Comparison of ENCODE assay signal across 13 cellular contexts in genomic region chr19:58096884-58097283, GRCh38. TPM values are rescaled to one million over a fixed set of nuclear protein-coding genes. Genes with fewer than 3 reads are reported as not detected.
DNase-seq lines count a peak whose midpoint lies in the region; ATAC-seq and TF ChIP-seq lines count a peak whose summit lies in the region.
"Had no signal": no experiment of that assay in that cellular context is flagged by ENCODE, and none has a peak within 500 bp of the region (broad histone marks: within the 10 kb centered on the region; RNA-seq: fewer than 3 reads in every experiment).

No MANE protein-coding gene starts in this region.

- H3K27ac ChIP-seq in SK-N-SH (ENCODE audit: low read depth in 2 of 2, low read length in 1 of 2) (no peak overlapping the region), skeletal muscle tissue (ENCODE audit: low read depth, low read length) (no peak overlapping the region)
- H3K27ac ChIP-seq: 22Rv1 had no signal

- H3K27me3 ChIP-seq in SK-N-SH (ENCODE audit: insufficient read depth) (no peaks in the 10 kb centered on the region), skeletal muscle tissue (ENCODE audit: control insufficient read depth in 3 of 3, insufficient read depth in 3 of 3, low read length in 3 of 3) (no peaks in the 10 kb centered on the region)

- H3K79me2 ChIP-seq in SK-N-SH (ENCODE audit: insufficient read depth), result no peaks in the 10 kb centered on the region

- 62% methylated on average over 13 of the region's 13 CpGs for WGBS in SK-N-SH (ENCODE audit: low lambda C conversion rate)

- no peak for TF ChIP-seq RAD21 in SK-N-SH (IDR thresholded peaks at IDR 0.05; ENCODE audit: low read length)

- H3K4me1 Mint-ChIP-seq in activated T-helper 17 cell treated with anti-CD3 and anti-CD28 coated beads, Interleukin-2, amount 50 U/mL, for 72 hours, result peaks cover 8% of the 10 kb centered on the region
- H3K4me1 Mint-ChIP-seq in immature natural killer cell, result peaks cover 18 to 19% of the 10 kb centered on the region in 2 donors

- H2AFZ ChIP-seq in SK-N-SH (ENCODE audit: low read depth), result no peak overlapping the region

- H3K27ac Mint-ChIP-seq in activated T-helper 17 cell treated with anti-CD3 and anti-CD28 coated beads, Interleukin-2, amount 50 U/mL, for 72 hours, result peak overlapping the region; percentile 100
- H3K27ac Mint-ChIP-seq in immature natural killer cell, result peak overlapping the region; percentile 18 to 100 (median 95)

- peaks cover 0 to 11% of the 10 kb centered on the region in 2 experiments; a peak in 1 of 4 replicates for H3K4me1 ChIP-seq in SK-N-SH (ENCODE audit: control insufficient read depth in 1 of 2, insufficient read depth in 2 of 2, low read depth in 1 of 2, low read length in 1 of 2)
- H3K4me1 ChIP-seq in skeletal muscle tissue (ENCODE audit: control insufficient read depth in 3 of 3, insufficient read depth in 3 of 3, low read length in 3 of 3), result peaks cover 7 to 13% (median 12%) of the 10 kb centered on the region in 3 donors

- peak overlapping the region; percentile 98 for H3K4me3 Mint-ChIP-seq in activated T-helper 17 cell treated with anti-CD3 and anti-CD28 coated beads, Interleukin-2, amount 50 U/mL, for 72 hours
- peak overlapping the region; percentile 54 to 97 (median 72) for H3K4me3 Mint-ChIP-seq in immature natural killer cell

- no peaks in the 10 kb centered on the region for H4K20me1 ChIP-seq in SK-N-SH (ENCODE audit: insufficient read depth)

- no peak for ATAC-seq in SK-N-SH treated with all-trans-retinoic acid at 6 μM for 48 hours
- ATAC-seq in activated T-helper 17 cell treated with anti-CD3 and anti-CD28 coated beads, Interleukin-2, amount 50 U/mL, for 72 hours (replicated peaks), result no peak
- no peak for ATAC-seq in HG03460 (IDR thresholded peaks at IDR 0.05; ENCODE audit: unreplicated experiment)
- no peak for ATAC-seq in HG03442 (IDR thresholded peaks at IDR 0.05; ENCODE audit: unreplicated experiment)
- ATAC-seq: sciatic nerve had no signal

- TF ChIP-seq CTCF in SK-N-SH (IDR thresholded peaks at IDR 0.05), result no peak

- H3K9me3 Mint-ChIP-seq in activated T-helper 17 cell treated with anti-CD3 and anti-CD28 coated beads, Interleukin-2, amount 50 U/mL, for 72 hours, result peaks cover 7% of the 10 kb centered on the region
- H3K9me3 Mint-ChIP-seq in immature natural killer cell, result peaks cover 4 to 37% (median 14%) of the 10 kb centered on the region in 6 donors

- H3K36me3 ChIP-seq in SK-N-SH (replicated peaks in 1 of 2; ENCODE audit: control insufficient read depth in 1 of 2, insufficient read depth in 2 of 2, low read length in 1 of 2) (no peaks in the 10 kb centered on the region), skeletal muscle tissue (ENCODE audit: control insufficient read depth in 3 of 3, insufficient read depth in 3 of 3, low read length in 3 of 3) (peaks cover 3 to 10% (median 5%) of the 10 kb centered on the region in 3 donors)

- H3K27me3 Mint-ChIP-seq in activated T-helper 17 cell treated with anti-CD3 and anti-CD28 coated beads, Interleukin-2, amount 50 U/mL, for 72 hours, result no peaks in the 10 kb centered on the region
- peaks cover 8 to 13% (median 12%) of the 10 kb centered on the region in 3 donors for H3K27me3 Mint-ChIP-seq in immature natural killer cell (ENCODE audit: low read depth in 3 of 3)

- H3K9me2 ChIP-seq in SK-N-SH, result no peaks in the 10 kb centered on the region

- H3K9ac ChIP-seq in SK-N-SH (no peak overlapping the region), skeletal muscle tissue (ENCODE audit: low read depth in 1 of 3, low read length in 3 of 3) (peak overlapping the region in 1 of 3 donors; percentile 33)

- TF ChIP-seq EP300 in SK-N-SH (IDR thresholded peaks at IDR 0.05; ENCODE audit: borderline replicate concordance in 1 of 2, low read depth in 1 of 2, low read length in 1 of 2), result no peak

- H3K9me3 ChIP-seq in SK-N-SH (no peaks in the 10 kb centered on the region), skeletal muscle tissue (ENCODE audit: control insufficient read depth in 3 of 3, low read length in 3 of 3) (peaks cover 3 to 24% (median 17%) of the 10 kb centered on the region in 3 donors)

- H3K4me2 ChIP-seq in SK-N-SH, result peak overlapping the region; percentile 73

- CTCF ChIA-PET in SK-N-SH (lab: Yijun Ruan, JAX), result no interaction called here

- H3K36me3 Mint-ChIP-seq in activated T-helper 17 cell treated with anti-CD3 and anti-CD28 coated beads, Interleukin-2, amount 50 U/mL, for 72 hours (ENCODE audit: low read depth), result peaks cover 15% of the 10 kb centered on the region
- peaks cover 4 to 9% (median 5%) of the 10 kb centered on the region in 3 donors for H3K36me3 Mint-ChIP-seq in immature natural killer cell

- no peaks in the 10 kb centered on the region for H3F3A ChIP-seq in SK-N-SH (replicated peaks; ENCODE audit: insufficient read depth)

- POLR2A ChIA-PET in SK-N-SH (lab: Yijun Ruan, JAX), result no interaction called here

- DNase-seq in SK-N-SH (no peak), immature natural killer cell (no peak), NCI-H1694 treated with DMSO at 0.1 percent for 48 hours (lab: John Stamatoyannopoulos, UW) (no peak)
- DNase-seq: aorta, KBM-7, NCI-H774 had no signal

- H3K4me3 ChIP-seq in SK-N-SH (ENCODE audit: low read depth in 2 of 2, low read length in 1 of 2) (peak overlapping the region; percentile 43 to 82; a peak in 3 of 4 replicates), skeletal muscle tissue (ENCODE audit: low read length in 3 of 3) (peak overlapping the region; percentile 63 to 98 (median 81))

TF ChIP-seq in SK-N-SH, 30 proteins besides CTCF, POLR2A, EP300 and RAD21 (continues in another document):
- TF ChIP-seq TAF1 (IDR thresholded peaks at IDR 0.05; ENCODE audit: borderline replicate concordance, low read depth, low read length) (no peak), EZH2phosphoT487 (IDR thresholded peaks at IDR 0.05; ENCODE audit: borderline replicate concordance, low read depth) (no peak)

TF ChIP-seq in SK-N-SH treated with all-trans-retinoic acid at 6 μM for 48 hours, 23 proteins besides CTCF, POLR2A, EP300 and RAD21 (continues in another document):
- TF ChIP-seq ZNF565 (CRISPR knock-in tag; conservative IDR thresholded peaks at IDR 0.05; ENCODE audit: low read depth) (no peak), BACH2 (CRISPR knock-in tag; IDR thresholded peaks at IDR 0.05; ENCODE audit: borderline replicate concordance) (no peak), ZC3H10 (CRISPR knock-in tag; IDR thresholded peaks at IDR 0.05) (no peak), OSR1 (CRISPR knock-in tag; IDR thresholded peaks at IDR 0.05) (no peak)
- TF ChIP-seq, protein P1, sequence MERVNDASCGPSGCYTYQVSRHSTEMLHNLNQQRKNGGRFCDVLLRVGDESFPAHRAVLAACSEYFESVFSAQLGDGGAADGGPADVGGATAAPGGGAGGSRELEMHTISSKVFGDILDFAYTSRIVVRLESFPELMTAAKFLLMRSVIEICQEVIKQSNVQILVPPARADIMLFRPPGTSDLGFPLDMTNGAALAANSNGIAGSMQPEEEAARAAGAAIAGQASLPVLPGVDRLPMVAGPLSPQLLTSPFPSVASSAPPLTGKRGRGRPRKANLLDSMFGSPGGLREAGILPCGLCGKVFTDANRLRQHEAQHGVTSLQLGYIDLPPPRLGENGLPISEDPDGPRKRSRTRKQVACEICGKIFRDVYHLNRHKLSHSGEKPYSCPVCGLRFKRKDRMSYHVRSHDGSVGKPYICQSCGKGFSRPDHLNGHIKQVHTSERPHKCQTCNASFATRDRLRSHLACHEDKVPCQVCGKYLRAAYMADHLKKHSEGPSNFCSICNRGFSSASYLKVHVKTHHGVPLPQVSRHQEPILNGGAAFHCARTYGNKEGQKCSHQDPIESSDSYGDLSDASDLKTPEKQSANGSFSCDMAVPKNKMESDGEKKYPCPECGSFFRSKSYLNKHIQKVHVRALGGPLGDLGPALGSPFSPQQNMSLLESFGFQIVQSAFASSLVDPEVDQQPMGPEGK (CRISPR knock-in tag; IDR thresholded peaks at IDR 0.05; ENCODE audit: borderline replicate concordance), result no peak

RNA-seq across cellular contexts. Expression of gene ZSCAN18, which starts 1.1 kb away (rescaled TPM):
- 26.7 and 28.6 TPM in 2 replicates for polyA plus RNA-seq in SK-N-SH (2012; rRNA removed)
- 11.9 and 16.2 TPM in 2 replicates for polyA plus RNA-seq in SK-N-SH (2012; cell fraction: cytosol; rRNA removed)
- polyA plus RNA-seq in SK-N-SH (2012; cell fraction: nucleus; rRNA removed), result 83.4 and 109 TPM in 2 replicates
- 10 to 100 TPM; 15.9 to 20.1 TPM for total RNA-seq in activated T-helper 17 cell treated with anti-CD3 and anti-CD28 coated beads, Interleukin-2, amount 50 U/mL, for 72 hours
- polyA plus RNA-seq in immature natural killer cell, result 10 to 100 TPM in 2 of 3 donors, 1 to 10 TPM in 1; 2.9 to 23.5 (median 15.2) TPM
- 50.6 TPM for total RNA-seq in skeletal muscle tissue

RNA-seq across cellular contexts. Expression of gene ZNF135, which starts 37.8 kb away (rescaled TPM):
- polyA plus RNA-seq in SK-N-SH (2012; rRNA removed) (0.41 and 0.54 TPM in 2 replicates), immature natural killer cell (1 to 10 TPM in 1 of 3 donors, under 1 TPM in 1, not detected in 1; 0.64 to 4.1 TPM)
- polyA plus RNA-seq in SK-N-SH (2012; cell fraction: cytosol; rRNA removed), result 0.28 and 0.31 TPM in 2 replicates
- polyA plus RNA-seq in SK-N-SH (2012; cell fraction: nucleus; rRNA removed), result 1.9 and 2.1 TPM in 2 replicates
- total RNA-seq in activated T-helper 17 cell treated with anti-CD3 and anti-CD28 coated beads, Interleukin-2, amount 50 U/mL, for 72 hours, result under 1 TPM in 1 of 2 donors, not detected in 1; 0.34 TPM
- 10.4 TPM for total RNA-seq in skeletal muscle tissue

RNA-seq across cellular contexts. Expression of gene ZNF329, which starts 53.7 kb away (rescaled TPM):
- polyA plus RNA-seq in SK-N-SH (2012; rRNA removed) (3.6 and 5.0 TPM in 2 replicates), immature natural killer cell (10 to 100 TPM in 1 of 3 donors, 1 to 10 TPM in 2; 4.0 to 11.5 (median 6.6) TPM)
- 4.8 and 5.0 TPM in 2 replicates for polyA plus RNA-seq in SK-N-SH (2012; cell fraction: cytosol; rRNA removed)
- 3.8 and 4.7 TPM in 2 replicates for polyA plus RNA-seq in SK-N-SH (2012; cell fraction: nucleus; rRNA removed)
- total RNA-seq in activated T-helper 17 cell treated with anti-CD3 and anti-CD28 coated beads, Interleukin-2, amount 50 U/mL, for 72 hours, result 1 to 10 TPM; 3.8 to 7.0 TPM
- 16.2 TPM for total RNA-seq in skeletal muscle tissue
